24 cellular contexts compared by ENCODE assay signal in genomic region chr10:125355657-125356056, GRCh38.
DNase-seq lines count a peak whose midpoint lies in the region; ATAC-seq and TF ChIP-seq lines count a peak whose summit lies in the region.
"Had no signal": no experiment of that assay in that cellular context is flagged by ENCODE, and none has a peak within 500 bp of the region (broad histone marks: within the 10 kb centered on the region; RNA-seq: fewer than 3 reads in every experiment).

No MANE protein-coding gene starts in this region.

- no peak overlapping the region for H3K56ac ChIP-seq in H9 (ENCODE audit: insufficient read length, low read depth, low read length)

- no peaks in the 10 kb centered on the region for H3K4me1 ChIP-seq in H9 (ENCODE audit: insufficient read depth, low read length)
- no peaks in the 10 kb centered on the region for H3K4me1 ChIP-seq in foreskin keratinocyte
- no peaks in the 10 kb centered on the region for H3K4me1 ChIP-seq in mucosa of descending colon (ENCODE audit: low read depth)
- H3K4me1 ChIP-seq in lower lobe of right lung: no peaks in the 10 kb centered on the region
- H3K4me1 ChIP-seq: A549, BE2C, HAP-1 had no signal

- H4K8ac ChIP-seq in H9 (replicated peaks; ENCODE audit: insufficient read length, low read depth, low read length): no peak overlapping the region

- no peaks in the 10 kb centered on the region for H4K20me1 ChIP-seq in H9 (ENCODE audit: control insufficient read depth, insufficient read depth, insufficient read length)
- H4K20me1 ChIP-seq: BLaER1 treated with 17β-estradiol and CSF1 and Interleukin-3, amounts not matched to agents 10 nM and 100 nM had no signal

- H3K27me3 Mint-ChIP-seq in H9 (ENCODE audit: low read depth): no peaks in the 10 kb centered on the region; the same call in 1 of the 2 replicates

- H3K23ac ChIP-seq in H9 (ENCODE audit: insufficient read length, low read depth, low read length): no peak overlapping the region

- peaks cover 4 to 7% (median 4%) of the 10 kb centered on the region in 3 experiments; a peak in 6 of 7 replicates for H3K36me3 Mint-ChIP-seq in H9 (ENCODE audit: insufficient read depth in 1 of 3, low read depth in 3 of 3)
- H3K36me3 Mint-ChIP-seq: CD14-positive monocyte; CD8-positive, alpha-beta memory T cell had no signal

- no peak for TF ChIP-seq CTCF in H9 (conservative IDR thresholded peaks at IDR 0.05)
- TF ChIP-seq CTCF in foreskin keratinocyte (conservative IDR thresholded peaks at IDR 0.05): no peak
- TF ChIP-seq CTCF in mucosa of descending colon (IDR thresholded peaks at IDR 0.05): no peak
- no peak for TF ChIP-seq CTCF in lower lobe of right lung (IDR thresholded peaks at IDR 0.05)

- H2BK15ac ChIP-seq in H9 (ENCODE audit: low read depth, low read length): no peak overlapping the region

- H2BK12ac ChIP-seq in H9 (ENCODE audit: insufficient read length, low read depth, low read length): no peak overlapping the region

- WGBS in H9 (ENCODE audit: extremely low coverage, insufficient read length, low lambda C conversion rate): no CpG with 5 or more reads among the region's 17 CpGs

- no peaks in the 10 kb centered on the region for H3K36me3 ChIP-seq in mucosa of descending colon (ENCODE audit: low read depth)
- H3K36me3 ChIP-seq in lower lobe of right lung: no peaks in the 10 kb centered on the region
- H3K36me3 ChIP-seq: BE2C; BLaER1 treated with 17β-estradiol and CSF1 and Interleukin-3, amounts not matched to agents 10 nM and 100 nM; HAP-1 had no signal

- H3K9me3 ChIP-seq in H9 (ENCODE audit: control insufficient read depth, low read depth, low read length) (no peaks in the 10 kb centered on the region), mucosa of descending colon (no peaks in the 10 kb centered on the region), lower lobe of right lung (no peaks in the 10 kb centered on the region)
- H3K9me3 ChIP-seq: A549, BE2C, HAP-1 had no signal

- H3K9me3 Mint-ChIP-seq in H9: peaks cover 3 to 7% of the 10 kb centered on the region in 2 experiments
- H3K9me3 Mint-ChIP-seq: HFFc6 had no signal

- DNase-seq in H9 (no peak), foreskin keratinocyte (peak in 1 of 2 donors; percentile 9), mucosa of descending colon (no peak), retina (peak; percentile 48), RKO (ENCODE audit: low spot score) (no peak), lower lobe of right lung (no peak), posterior vena cava (ENCODE audit: low spot score) (no peak)
- DNase-seq: 8988T; ACHN; AML-193; BE2C; CD4-positive, alpha-beta T cell; CD8-positive, alpha-beta memory T cell; DMS 273 treated with DMSO at 0.1 percent for 48 hours; DMS79; EL; GDM1; GM23248; HFFc6 had no signal

- H2AFZ ChIP-seq in H9 (ENCODE audit: low read length): no peak overlapping the region
- H2AFZ ChIP-seq: GM23248 had no signal

- no peaks in the 10 kb centered on the region for H3K23me2 ChIP-seq in H9 (ENCODE audit: insufficient read length, low read depth, low read length, poor library complexity, severe bottlenecking)

- intact Hi-C loops in mucosa of descending colon (cut with DNase I, micrococcal nuclease): no loop called here
- intact Hi-C loops in lower lobe of right lung (cut with DNase I): no loop called here
- intact Hi-C loops in posterior vena cava (cut with DNase I): loop anchor here in 1 of 2 donors (5.0 kb wide), 1 partner anchor 678 kb away; no protein-coding TSS in a partner anchor

- H2BK20ac ChIP-seq in H9 (ENCODE audit: low read depth, low read length, poor library complexity, severe bottlenecking): no peak overlapping the region

- H2BK5ac ChIP-seq in H9 (ENCODE audit: insufficient read length, low read length): no peak overlapping the region

- no peak overlapping the region for H2BK120ac ChIP-seq in H9 (ENCODE audit: low read depth, low read length, poor library complexity, severe bottlenecking)

- H3K9ac ChIP-seq in H9 (ENCODE audit: extremely low read depth, insufficient read length, low read length): no peak overlapping the region
- H3K9ac ChIP-seq: BLaER1 treated with 17β-estradiol and CSF1 and Interleukin-3, amounts not matched to agents 10 nM and 100 nM; GM23248 had no signal

- no peak overlapping the region for H3K4me3 Mint-ChIP-seq in H9
- H3K4me3 Mint-ChIP-seq: CD14-positive monocyte; CD4-positive, alpha-beta T cell; CD8-positive, alpha-beta memory T cell; HFFc6 had no signal

- H3K79me2 ChIP-seq in H9 (ENCODE audit: insufficient read depth, low read length): no peaks in the 10 kb centered on the region

- H4K91ac ChIP-seq in H9 (ENCODE audit: insufficient read length, low read depth, low read length): no peak overlapping the region

- H3K14ac ChIP-seq in H9 (ENCODE audit: insufficient read depth, low read length): peak overlapping the region; percentile 49; the same call in 1 of the 2 replicates

- ATAC-seq in foreskin keratinocyte (peak; percentile 60), mucosa of descending colon (peak; percentile 15), lower lobe of right lung (no peak)
- ATAC-seq: A549, GM12878 had no signal

- H3K18ac ChIP-seq in H9 (ENCODE audit: insufficient read length, low read depth, low read length): no peak overlapping the region

- no peak overlapping the region for H2AK5ac ChIP-seq in H9 (ENCODE audit: insufficient read length, low read length)

- no peak overlapping the region for H3K27ac Mint-ChIP-seq in H9
- H3K27ac Mint-ChIP-seq: CD4-positive, alpha-beta T cell; CD8-positive, alpha-beta memory T cell; HFFc6 had no signal

- no peak overlapping the region for H4K5ac ChIP-seq in H9 (ENCODE audit: insufficient read length, low read depth, low read length)

- no peak overlapping the region for H3K4me2 ChIP-seq in H9 (ENCODE audit: insufficient read depth, insufficient read length, low read length)
- H3K4me2 ChIP-seq: A549; BLaER1 treated with 17β-estradiol and CSF1 and Interleukin-3, amounts not matched to agents 10 nM and 100 nM had no signal

- H3K27ac ChIP-seq in H9 (ENCODE audit: insufficient read length, low read depth, low read length): no peak overlapping the region
- no peak overlapping the region for H3K27ac ChIP-seq in foreskin keratinocyte
- H3K27ac ChIP-seq in lower lobe of right lung: no peak overlapping the region
- H3K27ac ChIP-seq: A549; BLaER1 treated with 17β-estradiol and CSF1 and Interleukin-3, amounts not matched to agents 10 nM and 100 nM; GM23248 had no signal

- H3K4ac ChIP-seq in H9 (ENCODE audit: low read depth, low read length): no peak overlapping the region

- no peak overlapping the region for H3K4me3 ChIP-seq in mucosa of descending colon
- H3K4me3 ChIP-seq in lower lobe of right lung: no peak overlapping the region
- H3K4me3 ChIP-seq: A549; BLaER1 treated with 17β-estradiol and CSF1 and Interleukin-3, amounts not matched to agents 10 nM and 100 nM; GM12878; GM23248; HAP-1 had no signal

- H3K27me3 ChIP-seq in H9 (ENCODE audit: insufficient read depth, low read length) (no peaks in the 10 kb centered on the region), foreskin keratinocyte (peaks cover 56% of the 10 kb centered on the region), lower lobe of right lung (ENCODE audit: low read depth) (no peaks in the 10 kb centered on the region)
- H3K27me3 ChIP-seq: BE2C; BLaER1 treated with 17β-estradiol and CSF1 and Interleukin-3, amounts not matched to agents 10 nM and 100 nM had no signal

- H3K4me1 Mint-ChIP-seq in H9: no peaks in the 10 kb centered on the region
- H3K4me1 Mint-ChIP-seq: CD14-positive monocyte; CD8-positive, alpha-beta memory T cell had no signal

- H3T11ph ChIP-seq in H9 (ENCODE audit: low read length): no peak overlapping the region

- no peaks in the 10 kb centered on the region for H3K79me1 ChIP-seq in H9 (ENCODE audit: insufficient read depth, low read depth, low read length, poor library complexity, severe bottlenecking)

Comparison
In these comparisons a context has a peak if more than half of its experiments do, and no peak if none do; other contexts are left out.
1. ATAC-seq: peak in foreskin keratinocyte (single experiment) and mucosa of descending colon (single experiment); none in lower lobe of right lung (0 of 2).